Comparison of ENCODE assay signal across 8 cellular contexts in the genomic region with DNA sequence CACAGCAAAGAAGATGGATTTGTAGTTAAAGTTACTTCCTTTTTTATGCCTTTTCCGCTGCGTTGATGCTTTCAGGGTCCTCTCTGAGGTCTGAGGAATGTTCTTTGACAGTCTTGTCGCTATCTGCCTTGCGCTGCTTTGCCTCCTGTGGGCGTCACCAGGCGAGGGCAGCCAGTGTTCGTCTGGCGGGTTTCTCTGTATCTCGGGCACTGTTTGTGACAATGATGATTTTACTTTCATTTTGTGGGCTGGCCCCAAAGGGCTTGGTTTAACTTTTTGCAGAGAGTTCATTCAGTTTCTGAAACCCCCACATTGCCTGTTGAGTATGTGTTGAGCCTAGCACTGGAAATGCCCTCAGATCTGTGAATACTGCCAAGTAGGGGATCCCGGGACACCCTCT. TPM values are rescaled to one million over a fixed set of nuclear protein-coding genes. Genes with fewer than 3 reads are reported as not detected.
DNase-seq lines count a peak whose midpoint lies in the region; ATAC-seq and TF ChIP-seq lines count a peak whose summit lies in the region.

No MANE protein-coding gene starts in this region.

- 6% methylated on average over 10 of the region's 10 CpGs for WGBS in thymus

- TF ChIP-seq CTCF in GM06990 (IDR thresholded peaks at IDR 0.05; ENCODE audit: insufficient read depth, low read length, poor library complexity, severe bottlenecking) = peak; percentile 22

- H3K27ac Mint-ChIP-seq in activated naive CD8-positive, alpha-beta T cell treated with anti-CD3 and anti-CD28 coated beads for 36 hours = peak overlapping the region; percentile 91
- H3K27ac Mint-ChIP-seq in natural killer cell treated with Interleukin-12 subunit alpha and Interleukin-12 subunit beta and Interleukin-15 and Interleukin-18, amount 100 ng/mL, for 72 hours = peak overlapping the region; percentile 62 to 84

- H3K4me1 ChIP-seq in thymus (ENCODE audit: control insufficient read depth, insufficient read depth, low read length) = peaks cover 13% of the 10 kb centered on the region

- H3K36me3 ChIP-seq in GM06990 (ENCODE audit: control insufficient read depth, insufficient read depth, low read length) (peaks cover 25% of the 10 kb centered on the region), thymus (ENCODE audit: control insufficient read depth, insufficient read depth) (peaks cover 18% of the 10 kb centered on the region)

- no peaks in the 10 kb centered on the region for H3K9me3 ChIP-seq in thymus (ENCODE audit: control insufficient read depth)

- no peaks in the 10 kb centered on the region for H3K27me3 ChIP-seq in GM06990 (replicated peaks; ENCODE audit: control insufficient read depth, insufficient read depth, low read length)
- H3K27me3 ChIP-seq in thymus (ENCODE audit: control insufficient read depth, insufficient read depth) = no peaks in the 10 kb centered on the region

- H3K4me3 Mint-ChIP-seq in activated naive CD8-positive, alpha-beta T cell treated with anti-CD3 and anti-CD28 coated beads for 36 hours = peak overlapping the region; percentile 77
- H3K4me3 Mint-ChIP-seq in natural killer cell treated with Interleukin-12 subunit alpha and Interleukin-12 subunit beta and Interleukin-15 and Interleukin-18, amount 100 ng/mL, for 72 hours = peak overlapping the region; percentile 77

- no peaks in the 10 kb centered on the region for H3K9me3 Mint-ChIP-seq in activated naive CD8-positive, alpha-beta T cell treated with anti-CD3 and anti-CD28 coated beads for 36 hours
- no peaks in the 10 kb centered on the region for H3K9me3 Mint-ChIP-seq in natural killer cell treated with Interleukin-12 subunit alpha and Interleukin-12 subunit beta and Interleukin-15 and Interleukin-18, amount 100 ng/mL, for 72 hours

- H3K4me1 Mint-ChIP-seq in activated naive CD8-positive, alpha-beta T cell treated with anti-CD3 and anti-CD28 coated beads for 36 hours = peaks cover 50% of the 10 kb centered on the region
- peaks cover 49 to 51% of the 10 kb centered on the region in 2 donors for H3K4me1 Mint-ChIP-seq in natural killer cell treated with Interleukin-12 subunit alpha and Interleukin-12 subunit beta and Interleukin-15 and Interleukin-18, amount 100 ng/mL, for 72 hours (ENCODE audit: low read depth in 2 of 2)

- peak overlapping the region; percentile 38 for H3K27ac ChIP-seq in thymus (ENCODE audit: low read depth)

- DNase-seq in GM06990 (ENCODE audit: extremely low read depth, insufficient read length) (peak; percentile 43), T-helper 1 cell (peak; percentile 31 to 78 (median 60)), NCI-H2081 (lab: John Stamatoyannopoulos, UW) (no peak), DMS79 (lab: John Stamatoyannopoulos, UW) (no peak)
- DNase-seq in activated naive CD8-positive, alpha-beta T cell treated with anti-CD3 and anti-CD28 coated beads for 36 hours = peak; percentile 78
- peak; percentile 82 for DNase-seq in natural killer cell treated with Interleukin-12 subunit alpha and Interleukin-12 subunit beta and Interleukin-15 and Interleukin-18, amount 100 ng/mL, for 72 hours (ENCODE audit: low spot score)

- peak; percentile 57 for ATAC-seq in HG02610 (IDR thresholded peaks at IDR 0.05; ENCODE audit: unreplicated experiment)
- peak; percentile 76 to 82 for ATAC-seq in natural killer cell treated with Interleukin-12 subunit alpha and Interleukin-12 subunit beta and Interleukin-15 and Interleukin-18, amount 100 ng/mL, for 72 hours

- no peaks in the 10 kb centered on the region for H3K27me3 Mint-ChIP-seq in activated naive CD8-positive, alpha-beta T cell treated with anti-CD3 and anti-CD28 coated beads for 36 hours
- no peaks in the 10 kb centered on the region for H3K27me3 Mint-ChIP-seq in natural killer cell treated with Interleukin-12 subunit alpha and Interleukin-12 subunit beta and Interleukin-15 and Interleukin-18, amount 100 ng/mL, for 72 hours

- H3K36me3 Mint-ChIP-seq in activated naive CD8-positive, alpha-beta T cell treated with anti-CD3 and anti-CD28 coated beads for 36 hours = peaks cover 26% of the 10 kb centered on the region
- H3K36me3 Mint-ChIP-seq in natural killer cell treated with Interleukin-12 subunit alpha and Interleukin-12 subunit beta and Interleukin-15 and Interleukin-18, amount 100 ng/mL, for 72 hours = peaks cover 9% of the 10 kb centered on the region

- H3K4me3 ChIP-seq in GM06990 (replicated peaks; ENCODE audit: low read depth, low read length) (peak overlapping the region; percentile 35), thymus (ENCODE audit: low read length) (peak overlapping the region; percentile 46)

RNA-seq across cellular contexts. Expression of gene SACM1L, which starts 24.6 kb away (rescaled TPM):
- total RNA-seq in activated naive CD8-positive, alpha-beta T cell treated with anti-CD3 and anti-CD28 coated beads for 36 hours = 100 to 1,000 TPM in 1 of 2 experiments, 10 to 100 TPM in 1; 99.3 to 101 TPM
- 10 to 100 TPM; 73.4 to 75.8 TPM for total RNA-seq in natural killer cell treated with Interleukin-12 subunit alpha and Interleukin-12 subunit beta and Interleukin-15 and Interleukin-18, amount 100 ng/mL, for 72 hours
- 58.3 TPM for polyA plus RNA-seq in thymus

Comparison
In these comparisons a context has a peak if more than half of its experiments do, and no peak if none do; other contexts are left out.
1. DNase-seq: peak in GM06990 (single experiment), T-helper 1 cell (5 of 5), activated naive CD8-positive, alpha-beta T cell treated with anti-CD3 and anti-CD28 coated beads for 36 hours (single experiment) and natural killer cell treated with Interleukin-12 subunit alpha and Interleukin-12 subunit beta and Interleukin-15 and Interleukin-18, amount 100 ng/mL, for 72 hours (single experiment); none in NCI-H2081 (0 of 2) and DMS79 (single experiment).